Comparison of ENCODE assay signal across 27 cellular contexts in genomic region chr11:28257761-28258160, GRCh38.
"Had no signal": no experiment of that assay in that cellular context is flagged by ENCODE, and none has a peak within 500 bp of the region (broad histone marks: within the 10 kb centered on the region; RNA-seq: fewer than 3 reads in every experiment).

No MANE protein-coding gene starts in this region.

- ATAC-seq: activated CD8-positive, alpha-beta T cell treated with anti-CD3 and anti-CD28 coated beads, Interleukin-2, amount 10 ng/mL, durations not matched to agents 7 days and 5 days; esophagus mucosa; naive thymus-derived CD4-positive, alpha-beta T cell; stimulated activated naive CD8-positive, alpha-beta T cell treated with anti-CD3 and anti-CD28 coated beads, Interleukin-15, Interleukin-2, amounts not matched to agents 100 U/mL and 50 U/mL, for 24 hours; T-cell had no signal

- H3K4me3 Mint-ChIP-seq: activated CD8-positive, alpha-beta T cell treated with anti-CD3 and anti-CD28 coated beads, Interleukin-2, amount 10 ng/mL, durations not matched to agents 7 days and 5 days; activated naive CD4-positive, alpha-beta T cell treated with anti-CD3 and anti-CD28 coated beads, Interleukin-2, amount 50 U/mL, for 24 hours; activated T-helper 1 cell treated with anti-CD3 and anti-CD28 coated beads, Interleukin-12 subunit alpha, Interleukin-12 subunit beta, Interleukin-2, Interleukin-4 antibody, amounts not matched to agents 30 ng/mL and 10 ng/mL and 1 ng/mL, durations not matched to agents 14 hours and 24 hours and 36 hours; immature natural killer cell; naive thymus-derived CD4-positive, alpha-beta T cell; neural crest cell; T-cell; T-helper 2 cell treated with Interferon-gamma antibody and Interleukin-4, amounts not matched to agents 5 μg/mL and 100 μg/mL, for 36 hours had no signal

- H3K4me1 Mint-ChIP-seq: neural crest cell had no signal

- H3K27ac ChIP-seq: hepatocyte, left ventricle myocardium inferior, upper lobe of left lung, WERI-Rb-1 had no signal

- H3K27me3 ChIP-seq: hepatocyte, upper lobe of left lung had no signal

- H3K27ac Mint-ChIP-seq: activated CD8-positive, alpha-beta T cell treated with anti-CD3 and anti-CD28 coated beads, Interleukin-2, amount 10 ng/mL, durations not matched to agents 7 days and 5 days; activated naive CD4-positive, alpha-beta T cell treated with anti-CD3 and anti-CD28 coated beads, Interleukin-2, amount 50 U/mL, for 24 hours; activated T-helper 1 cell treated with anti-CD3 and anti-CD28 coated beads, Interleukin-12 subunit alpha, Interleukin-12 subunit beta, Interleukin-2, Interleukin-4 antibody, amounts not matched to agents 30 ng/mL and 10 ng/mL and 1 ng/mL, durations not matched to agents 14 hours and 24 hours and 36 hours; immature natural killer cell; naive thymus-derived CD4-positive, alpha-beta T cell; progenitor cell of endocrine pancreas; T-cell; T-helper 2 cell treated with Interferon-gamma antibody and Interleukin-4, amounts not matched to agents 5 μg/mL and 100 μg/mL, for 36 hours had no signal

- DNase-seq: activated CD4-positive, alpha-beta T cell treated with anti-CD3 and anti-CD28 coated beads, Interleukin-2, amount 50 U/mL, for 1 hour; activated CD4-positive, CD25-positive, alpha-beta regulatory T cell treated with anti-CD3 and anti-CD28 coated beads, Interleukin-2, amount 50 U/mL, for 72 hours; activated CD8-positive, alpha-beta T cell treated with anti-CD3 and anti-CD28 coated beads, Interleukin-2, amount 10 ng/mL, durations not matched to agents 7 days and 5 days; activated gamma-delta T cell; aorta; dermis blood vessel endothelial cell; effector CD8-positive, alpha-beta T cell; foreskin fibroblast; immature natural killer cell; kidney glomerular epithelial cell; left ventricle myocardium inferior; naive thymus-derived CD4-positive, alpha-beta T cell; retina; stimulated activated CD4-positive, alpha-beta T cell treated with anti-CD3 and anti-CD28 coated beads, Interleukin-12 subunit alpha, Interleukin-12 subunit beta, amount 100 ng/mL, for 4 hours; stimulated activated CD4-positive, alpha-beta T cell treated with anti-CD3 and anti-CD28 coated beads, Interleukin-4, amount 100 ng/mL, for 4 hours; stimulated activated naive CD8-positive, alpha-beta T cell treated with anti-CD3 and anti-CD28 coated beads, Interleukin-15, Interleukin-2, amounts not matched to agents 100 U/mL and 50 U/mL, for 24 hours; T-cell; upper lobe of left lung; WERI-Rb-1 had no signal

- FAIRE-seq: TTC549 had no signal

- H3K27me3 Mint-ChIP-seq: activated naive CD4-positive, alpha-beta T cell treated with anti-CD3 and anti-CD28 coated beads, Interleukin-2, amount 50 U/mL, for 24 hours; naive thymus-derived CD4-positive, alpha-beta T cell; progenitor cell of endocrine pancreas; T-cell had no signal

- H3K4me1 ChIP-seq: left ventricle myocardium inferior, upper lobe of left lung had no signal
